In the genomic region with DNA sequence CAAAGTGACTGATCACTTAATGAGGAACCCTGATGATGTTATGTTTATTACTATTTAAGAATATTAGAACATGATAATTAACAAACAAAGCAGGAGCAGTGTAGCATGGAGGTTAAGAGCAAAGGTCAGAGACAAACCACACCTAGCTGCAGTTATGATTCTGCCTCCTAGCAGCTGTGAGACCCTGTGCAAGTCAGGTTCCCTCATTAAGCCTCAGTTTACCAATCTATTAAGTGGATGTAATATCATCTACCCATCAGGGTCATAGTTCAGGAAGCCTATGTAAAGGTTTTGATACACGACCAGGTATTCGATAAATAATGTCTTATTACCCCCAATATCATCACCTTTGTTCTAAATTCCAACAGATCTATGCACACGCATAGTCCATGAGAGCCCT, we compare ENCODE assay signal across 10 cellular contexts. TPM values are rescaled to one million over a fixed set of nuclear protein-coding genes. Genes with fewer than 3 reads are reported as not detected.
DNase-seq lines count a peak whose midpoint lies in the region; ATAC-seq, FAIRE-seq and TF ChIP-seq lines count a peak whose summit lies in the region.
"Had no signal": no experiment of that assay in that cellular context is flagged by ENCODE, and none has a peak within 500 bp of the region (broad histone marks: within the 10 kb centered on the region; RNA-seq: fewer than 3 reads in every experiment).

No MANE protein-coding gene starts in this region.

- H3K79me2 ChIP-seq in HepG2 (ENCODE audit: insufficient read depth, low read length): peaks cover 5% of the 10 kb centered on the region

- 94% methylated on average over 3 of the region's 3 CpGs for WGBS in HepG2 (ENCODE audit: low lambda C conversion rate)

- peak; percentile 71 for FAIRE-seq in GM12891 (lab: Jason Lieb, UNC)
- FAIRE-seq in HepG2 (lab: Jason Lieb, UNC): no peak
- FAIRE-seq: colon had no signal

- in situ Hi-C loops in HepG2 (cut with HindIII; ENCODE audit: extremely low pct_ligation_motif_present, low pct_unique_long_range_greater_than_20kb): no loop called here
- in situ Hi-C loops in brain microvascular endothelial cell (cut with HindIII; ENCODE audit: low pct_ligation_motif_present, low sequenced_read_pairs): no loop called here

- no peaks in the 10 kb centered on the region for H3K9me3 ChIP-seq in HepG2 (ENCODE audit: low read length)

- H3K27ac ChIP-seq in HepG2 (ENCODE audit: extremely low read length, insufficient read depth, low read length) (peak overlapping the region; percentile 48), brain microvascular endothelial cell (no peak overlapping the region)

- H3K9me3 Mint-ChIP-seq in activated T-helper 2 cell treated with anti-CD3 and anti-CD28 coated beads, Interferon-gamma antibody, Interleukin-2, Interleukin-4, amounts not matched to agents 10 μg/mL and 5 μg/mL and 100 μg/mL, durations not matched to agents 14 hours and 24 hours and 36 hours: peaks cover 4% of the 10 kb centered on the region
- H3K9me3 Mint-ChIP-seq in stimulated activated memory B cell treated with anti-CD40 and anti-IgM and Interleukin-4, amounts not matched to agents 10 μg/mL and 1 μg/mL and 100 μg/mL, for 72 hours: peaks cover 5% of the 10 kb centered on the region
- H3K9me3 Mint-ChIP-seq: activated T-cell treated with anti-CD3 and anti-CD28 coated beads, Interleukin-2, amount 50 U/mL, for 4 hours had no signal

- TF ChIP-seq RAD21 in HepG2 (CRISPR knock-in tag; IDR thresholded peaks at IDR 0.05): no peak

- peak overlapping the region; percentile 30; the same call in 1 of the 2 replicates for H3K9ac ChIP-seq in HepG2 (ENCODE audit: insufficient read depth, low read depth, low read length)

- POLR2A ChIA-PET in HepG2 (lab: Yijun Ruan, JAX): interaction anchor here (1.2 to 3.7 kb wide), 3 partner anchors 9 to 32 kb away, joined by 3 to 20 read pairs (median 20); partner anchors contain the start of gene DUSP10

- H3K27ac Mint-ChIP-seq in activated T-helper 2 cell treated with anti-CD3 and anti-CD28 coated beads, Interferon-gamma antibody, Interleukin-2, Interleukin-4, amounts not matched to agents 10 μg/mL and 5 μg/mL and 100 μg/mL, durations not matched to agents 14 hours and 24 hours and 36 hours: peak overlapping the region; percentile 98
- H3K27ac Mint-ChIP-seq in stimulated activated memory B cell treated with anti-CD40 and anti-IgM and Interleukin-4, amounts not matched to agents 10 μg/mL and 1 μg/mL and 100 μg/mL, for 72 hours: peak overlapping the region; percentile 83

- DNase-seq in GM12891 (ENCODE audit: insufficient read length, low spot score): no peak
- DNase-seq in activated T-helper 2 cell treated with anti-CD3 and anti-CD28 coated beads, Interferon-gamma antibody, Interleukin-2, Interleukin-4, amounts not matched to agents 10 μg/mL and 5 μg/mL and 100 μg/mL, durations not matched to agents 14 hours and 24 hours and 36 hours (ENCODE audit: low spot score): no peak
- DNase-seq in HepG2 (ENCODE audit: low spot score): no peak
- DNase-seq in activated T-cell treated with anti-CD3 and anti-CD28 coated beads for 4 hours: no peak
- DNase-seq in NCI-H1417 treated with DMSO at 0.1 percent for 48 hours (lab: John Stamatoyannopoulos, UW): no peak
- DNase-seq in brain microvascular endothelial cell: no peak
- DNase-seq: activated CD4-positive, alpha-beta T cell treated with anti-CD3 and anti-CD28 coated beads for 1 hour; activated T-cell treated with anti-CD3 and anti-CD28 coated beads, Interleukin-2, amount 50 U/mL, for 4 hours had no signal

- H4K20me1 ChIP-seq in HepG2 (ENCODE audit: insufficient read depth, low read length): no peaks in the 10 kb centered on the region

- intact Hi-C loops in activated T-helper 2 cell treated with anti-CD3 and anti-CD28 coated beads, Interferon-gamma antibody, Interleukin-2, Interleukin-4, amounts not matched to agents 10 μg/mL and 5 μg/mL and 100 μg/mL, durations not matched to agents 14 hours and 24 hours and 36 hours (cut with micrococcal nuclease): loop anchor here (1.0 kb wide), 1 partner anchor 98 kb away; no protein-coding TSS in a partner anchor
- intact Hi-C loops in HepG2 (cut with micrococcal nuclease; ENCODE audit: unreplicated experiment): loop anchor here (5.0 kb wide), 1 partner anchor 32 kb away; the partner anchor contains the start of gene DUSP10

- ATAC-seq in HepG2: no peak
- no peak for ATAC-seq in stimulated activated memory B cell treated with anti-CD40 and anti-IgM and Interleukin-4, amounts not matched to agents 10 μg/mL and 1 μg/mL and 100 μg/mL, for 72 hours
- ATAC-seq: activated T-cell treated with anti-CD3 and anti-CD28 coated beads, Interleukin-2, amount 50 U/mL, for 4 hours had no signal

- H3K27me3 Mint-ChIP-seq in activated T-helper 2 cell treated with anti-CD3 and anti-CD28 coated beads, Interferon-gamma antibody, Interleukin-2, Interleukin-4, amounts not matched to agents 10 μg/mL and 5 μg/mL and 100 μg/mL, durations not matched to agents 14 hours and 24 hours and 36 hours (ENCODE audit: low read depth): no peaks in the 10 kb centered on the region
- no peaks in the 10 kb centered on the region for H3K27me3 Mint-ChIP-seq in stimulated activated memory B cell treated with anti-CD40 and anti-IgM and Interleukin-4, amounts not matched to agents 10 μg/mL and 1 μg/mL and 100 μg/mL, for 72 hours

- BruUV-seq in HepG2 (replicated peaks; lab: Mats Ljungman, UMichigan): no TSS peak

- H3K4me1 ChIP-seq in HepG2 (ENCODE audit: insufficient read depth, low read length): peaks cover 65% of the 10 kb centered on the region

- H3K4me3 ChIP-seq in HepG2 (replicated peaks in 1 of 3; ENCODE audit: insufficient read depth in 1 of 3, low read depth in 2 of 3, low read length in 3 of 3) (no peak overlapping the region), brain microvascular endothelial cell (ENCODE audit: low read depth, low read length) (no peak overlapping the region)

- H3K4me2 ChIP-seq in HepG2 (ENCODE audit: low read depth, low read length): no peak overlapping the region

- H2AFZ ChIP-seq in HepG2 (ENCODE audit: low read length): no peak overlapping the region

- no peak for TF ChIP-seq CTCF in HepG2 (CRISPR knock-in tag; IDR thresholded peaks at IDR 0.05)
- no peak for TF ChIP-seq CTCF in brain microvascular endothelial cell (IDR thresholded peaks at IDR 0.05; ENCODE audit: low read depth, low read length, missing control alignments)

- TF ChIP-seq EP300 in HepG2 (IDR thresholded peaks at IDR 0.05; ENCODE audit: low read depth in 2 of 2, low read length in 2 of 2) (no peak), HepG2 (CRISPR knock-in tag; IDR thresholded peaks at IDR 0.05; ENCODE audit: borderline replicate concordance) (no peak)

- peaks cover 4 to 9% of the 10 kb centered on the region in 2 experiments; a peak in 3 of 5 replicates for H3K36me3 ChIP-seq in HepG2 (replicated peaks in 1 of 2; ENCODE audit: control insufficient read depth in 1 of 2, insufficient read depth in 2 of 2, low read length in 2 of 2)
- no peaks in the 10 kb centered on the region for H3K36me3 ChIP-seq in brain microvascular endothelial cell (replicated peaks)

- peaks cover 57% of the 10 kb centered on the region for H3K36me3 Mint-ChIP-seq in activated T-helper 2 cell treated with anti-CD3 and anti-CD28 coated beads, Interferon-gamma antibody, Interleukin-2, Interleukin-4, amounts not matched to agents 10 μg/mL and 5 μg/mL and 100 μg/mL, durations not matched to agents 14 hours and 24 hours and 36 hours (ENCODE audit: low read depth)
- peaks cover 24% of the 10 kb centered on the region for H3K36me3 Mint-ChIP-seq in stimulated activated memory B cell treated with anti-CD40 and anti-IgM and Interleukin-4, amounts not matched to agents 10 μg/mL and 1 μg/mL and 100 μg/mL, for 72 hours

- H3K4me1 Mint-ChIP-seq in activated T-helper 2 cell treated with anti-CD3 and anti-CD28 coated beads, Interferon-gamma antibody, Interleukin-2, Interleukin-4, amounts not matched to agents 10 μg/mL and 5 μg/mL and 100 μg/mL, durations not matched to agents 14 hours and 24 hours and 36 hours (ENCODE audit: low read depth): peaks cover 74% of the 10 kb centered on the region
- peaks cover 66% of the 10 kb centered on the region for H3K4me1 Mint-ChIP-seq in stimulated activated memory B cell treated with anti-CD40 and anti-IgM and Interleukin-4, amounts not matched to agents 10 μg/mL and 1 μg/mL and 100 μg/mL, for 72 hours

- CTCF ChIA-PET in HepG2 (lab: Yijun Ruan, JAX; ENCODE audit: low intra/inter-chr PET ratio, low total read pairs): no interaction called here

- no peaks in the 10 kb centered on the region for H3K27me3 ChIP-seq in HepG2 (ENCODE audit: control insufficient read depth in 1 of 2, insufficient read depth in 2 of 2, low read length in 2 of 2)
- no peaks in the 10 kb centered on the region for H3K27me3 ChIP-seq in brain microvascular endothelial cell (replicated peaks)

- no peak overlapping the region for H3K4me3 Mint-ChIP-seq in activated T-helper 2 cell treated with anti-CD3 and anti-CD28 coated beads, Interferon-gamma antibody, Interleukin-2, Interleukin-4, amounts not matched to agents 10 μg/mL and 5 μg/mL and 100 μg/mL, durations not matched to agents 14 hours and 24 hours and 36 hours (ENCODE audit: low read depth)
- H3K4me3 Mint-ChIP-seq in stimulated activated memory B cell treated with anti-CD40 and anti-IgM and Interleukin-4, amounts not matched to agents 10 μg/mL and 1 μg/mL and 100 μg/mL, for 72 hours: no peak overlapping the region
- H3K4me3 Mint-ChIP-seq: activated T-cell treated with anti-CD3 and anti-CD28 coated beads, Interleukin-2, amount 50 U/mL, for 4 hours had no signal

- TF ChIP-seq POLR2A in GM12891 (IDR thresholded peaks at IDR 0.05; ENCODE audit: low read depth, low read length): no peak
- no peak for TF ChIP-seq POLR2A in HepG2 (IDR thresholded peaks at IDR 0.05; ENCODE audit: insufficient read depth in 1 of 2, low read depth in 2 of 2, low read length in 2 of 2)

RNA-seq across cellular contexts. Expression of gene DUSP10, which starts 32.0 kb away (rescaled TPM):
- polyA plus RNA-seq in GM12891 (2012; ENCODE audit: low read depth, missing spikeins): 21.9 TPM
- total RNA-seq in activated T-helper 2 cell treated with anti-CD3 and anti-CD28 coated beads, Interferon-gamma antibody, Interleukin-2, Interleukin-4, amounts not matched to agents 10 μg/mL and 5 μg/mL and 100 μg/mL, durations not matched to agents 14 hours and 24 hours and 36 hours: 21.0 and 21.7 TPM in 2 replicates
- 2.1 and 2.5 TPM in 2 replicates for total RNA-seq in HepG2 (2016; rRNA removed; fragmentation: Illumina TruSeq; extraction: Trizol)
- total RNA-seq in HepG2 (2016; cell fraction: cytosol; rRNA removed; fragmentation: Illumina TruSeq; extraction: Trizol; ENCODE audit: low read depth): 1.0 and 1.1 TPM in 2 replicates
- 2.7 and 2.8 TPM in 2 replicates for total RNA-seq in HepG2 (2016; cell fraction: insoluble cytoplasmic fraction; rRNA removed; fragmentation: Illumina TruSeq; extraction: Trizol)
- total RNA-seq in HepG2 (2016; cell fraction: membrane; rRNA removed; fragmentation: Illumina TruSeq; extraction: Trizol): 1.8 and 2.0 TPM in 2 replicates
- 3.2 and 3.5 TPM in 2 replicates for total RNA-seq in HepG2 (2016; cell fraction: nucleus; rRNA removed; fragmentation: Illumina TruSeq; extraction: Trizol)
- polyA plus RNA-seq in HepG2 (2011; rRNA removed): 4.2 and 4.4 TPM in 2 replicates
- polyA plus RNA-seq in HepG2 (2011; cell fraction: cytosol; rRNA removed): 5.3 and 5.7 TPM in 2 replicates
- 6.2 and 6.9 TPM in 2 replicates for polyA plus RNA-seq in HepG2 (2011; cell fraction: nucleus; rRNA removed)
- polyA plus RNA-seq in HepG2 (2012): 2.6 and 5.2 TPM in 2 replicates
- polyA plus RNA-seq in HepG2 (2016; cell fraction: cytosol; fragmentation: Illumina TruSeq; extraction: Trizol; ENCODE audit: low read depth): 0.26 and 0.36 TPM in 2 replicates
- 2.8 and 3.3 TPM in 2 replicates for polyA plus RNA-seq in HepG2 (2016; cell fraction: insoluble cytoplasmic fraction; fragmentation: Illumina TruSeq; extraction: Trizol; ENCODE audit: low read depth)
- polyA plus RNA-seq in HepG2 (2016; cell fraction: membrane; fragmentation: Illumina TruSeq; extraction: Trizol; ENCODE audit: low read depth): 1.2 and 1.3 TPM in 2 replicates
- polyA plus RNA-seq in HepG2 (2016; cell fraction: nucleus; fragmentation: Illumina TruSeq; extraction: Trizol; ENCODE audit: insufficient read depth, low read depth): 2.0 and 2.4 TPM in 2 replicates
- 11.2 and 16.0 TPM in 2 replicates for polyA minus RNA-seq in HepG2 (2011; rRNA and poly(A)+ RNA removed; ENCODE audit: low replicate concordance)
- 2.7 and 3.9 TPM in 2 replicates for polyA minus RNA-seq in HepG2 (2011; cell fraction: cytosol; rRNA and poly(A)+ RNA removed)
- 13.1 and 15.4 TPM in 2 replicates for polyA minus RNA-seq in HepG2 (2011; cell fraction: nucleus; rRNA and poly(A)+ RNA removed)
